Comparison of ENCODE assay signal across 15 cellular contexts in the genomic region with DNA sequence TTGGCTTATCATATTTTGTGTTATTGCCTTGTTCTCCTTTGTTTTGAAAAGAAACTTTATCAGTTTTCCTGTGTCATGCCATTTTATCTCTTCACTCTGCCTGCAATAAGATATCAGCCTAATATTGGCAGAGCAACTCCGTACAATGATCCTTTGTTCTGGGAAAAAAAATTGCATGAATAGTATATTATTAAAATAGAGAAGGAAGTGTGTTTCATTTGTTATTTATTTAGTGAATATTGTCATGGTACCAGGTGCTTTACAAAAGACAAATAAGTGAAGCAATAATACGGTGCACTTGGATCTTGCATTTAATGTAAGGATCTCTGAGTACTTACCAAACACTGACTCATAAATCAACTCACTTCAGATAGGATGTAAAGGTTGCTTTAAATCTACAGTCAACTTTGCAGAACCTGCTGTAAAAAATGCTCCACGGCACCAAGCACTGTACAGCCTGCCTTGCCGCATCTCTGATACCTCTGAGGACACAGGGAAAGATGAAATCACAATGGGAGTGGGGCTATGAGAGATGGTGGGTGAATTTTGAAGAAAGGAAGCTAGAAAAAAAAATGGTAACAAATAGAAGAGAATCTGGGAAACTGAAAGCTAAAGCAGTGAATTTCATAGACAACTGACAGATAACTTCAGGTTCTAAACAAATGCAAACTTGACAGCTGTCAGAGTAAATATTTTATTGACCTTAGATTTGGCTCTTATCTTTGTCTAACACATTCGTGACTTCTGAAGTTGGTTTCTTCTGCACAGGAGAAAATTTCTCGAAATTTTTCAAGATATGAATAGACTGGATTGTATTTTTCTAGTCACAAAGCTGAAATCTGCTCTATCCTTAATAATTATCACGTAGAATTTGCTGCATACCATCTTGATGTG.
DNase-seq lines count a peak whose midpoint lies in the region; ATAC-seq, FAIRE-seq and TF ChIP-seq lines count a peak whose summit lies in the region.
"Had no signal": no experiment of that assay in that cellular context is flagged by ENCODE, and none has a peak within 500 bp of the region (broad histone marks: within the 10 kb centered on the region; RNA-seq: fewer than 3 reads in every experiment).

No MANE protein-coding gene starts in this region.

- H3K36me3 ChIP-seq in heart right ventricle: no peaks in the 10 kb centered on the region
- H3K36me3 ChIP-seq: esophagus muscularis mucosa, ovary, tibial nerve had no signal

- ATAC-seq in Right ventricle myocardium superior (ENCODE audit: poor library complexity) (peak; percentile 24), heart right ventricle (no peak), left colon (peak; percentile 80), natural killer cell (no peak)

- no peak for DNase-seq in Right ventricle myocardium superior
- DNase-seq in heart right ventricle: no peak
- peak; percentile 31 for DNase-seq in SHP77 treated with DMSO at 0.1 percent for 48 hours (lab: John Stamatoyannopoulos, UW)
- DNase-seq in left colon: no peak
- DNase-seq in COLO668 (lab: John Stamatoyannopoulos, UW; ENCODE audit: unreplicated experiment): no peak
- DNase-seq in natural killer cell: no peak
- DNase-seq in NCI-H1048 (lab: John Stamatoyannopoulos, UW): no peak
- DNase-seq in GM12891 (ENCODE audit: insufficient read length, low spot score): no peak
- DNase-seq: activated CD4-positive, alpha-beta T cell treated with anti-CD3 and anti-CD28 coated beads for 1 hour; DMS 273 treated with DMSO at 0.1 percent for 48 hours; ovary; T-helper 1 cell had no signal

- FAIRE-seq in GM12891 (lab: Jason Lieb, UNC): no peak
- FAIRE-seq: colon had no signal

- H3K9me3 ChIP-seq in heart right ventricle: no peaks in the 10 kb centered on the region
- H3K9me3 ChIP-seq: esophagus muscularis mucosa, ovary, tibial nerve had no signal

- no peak overlapping the region for H3K27ac ChIP-seq in heart right ventricle
- H3K27ac ChIP-seq: esophagus muscularis mucosa, ovary, tibial nerve had no signal

- H3K27me3 Mint-ChIP-seq in natural killer cell (ENCODE audit: low read depth in 2 of 2): peaks cover 12 to 22% of the 10 kb centered on the region in 2 donors

- TF ChIP-seq CTCF in heart right ventricle (IDR thresholded peaks at IDR 0.05) (no peak), natural killer cell (IDR thresholded peaks at IDR 0.05) (no peak)

- no peaks in the 10 kb centered on the region for H3K9me3 Mint-ChIP-seq in natural killer cell

- peaks cover 10 to 11% of the 10 kb centered on the region in 2 donors for H3K4me1 Mint-ChIP-seq in natural killer cell

- no peak for TF ChIP-seq POLR2A in GM12891 (IDR thresholded peaks at IDR 0.05; ENCODE audit: low read depth, low read length)

- no peak overlapping the region for H3K4me3 Mint-ChIP-seq in natural killer cell

- no peaks in the 10 kb centered on the region for H3K36me3 Mint-ChIP-seq in natural killer cell

- H3K4me1 ChIP-seq in heart right ventricle: peaks cover 0 to 12% (median 0%) of the 10 kb centered on the region in 9 donors
- H3K4me1 ChIP-seq: esophagus muscularis mucosa had no signal

- intact Hi-C loops in Right ventricle myocardium superior (cut with DNase I) (no loop called here), heart right ventricle (cut with DNase I) (no loop called here), left colon (cut with DNase I, micrococcal nuclease) (no loop called here), natural killer cell (cut with micrococcal nuclease) (no loop called here)

- H3K27ac Mint-ChIP-seq in natural killer cell: no peak overlapping the region

- H3K27me3 ChIP-seq in heart right ventricle: no peaks in the 10 kb centered on the region
- H3K27me3 ChIP-seq: esophagus muscularis mucosa, ovary, tibial nerve had no signal

- no peak overlapping the region for H3K4me3 ChIP-seq in heart right ventricle
- H3K4me3 ChIP-seq: esophagus muscularis mucosa, ovary, tibial nerve had no signal

- 69% methylated on average over 7 of the region's 7 CpGs for WGBS in heart right ventricle, 2 donors

TF ChIP-seq in GM12891, 5 proteins besides CTCF, POLR2A, EP300 and RAD21:
- TF ChIP-seq PAX5 (IDR thresholded peaks at IDR 0.05; ENCODE audit: insufficient read depth, low read length, severe bottlenecking) (no peak), TAF1 (IDR thresholded peaks at IDR 0.05; ENCODE audit: low read depth, low read length) (no peak)

Comparison
In these comparisons a context has a peak if more than half of its experiments do, and no peak if none do; other contexts are left out.
1. ATAC-seq: peak in Right ventricle myocardium superior (single experiment) and left colon (single experiment); none in heart right ventricle (0 of 8) and natural killer cell (0 of 3).